In the genomic region with DNA sequence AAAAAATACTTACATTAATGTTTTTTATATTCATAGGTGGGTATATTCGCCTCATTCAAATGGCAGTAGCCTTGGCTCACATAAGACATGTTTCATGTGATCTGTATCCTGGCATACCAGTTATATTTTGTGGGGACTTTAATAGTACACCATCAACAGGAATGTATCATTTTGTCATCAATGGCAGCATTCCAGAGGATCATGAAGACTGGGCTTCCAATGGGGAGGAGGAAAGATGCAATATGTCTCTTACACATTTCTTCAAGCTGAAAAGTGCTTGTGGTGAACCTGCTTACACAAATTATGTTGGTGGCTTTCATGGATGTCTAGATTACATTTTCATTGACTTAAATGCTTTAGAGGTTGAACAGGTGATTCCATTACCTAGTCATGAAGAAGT, we compare ENCODE assay signal across 14 cellular contexts. TPM values are rescaled to one million over a fixed set of nuclear protein-coding genes. Genes with fewer than 3 reads are reported as not detected.
DNase-seq lines count a peak whose midpoint lies in the region; ATAC-seq and TF ChIP-seq lines count a peak whose summit lies in the region.
"Had no signal": no experiment of that assay in that cellular context is flagged by ENCODE, and none has a peak within 500 bp of the region (broad histone marks: within the 10 kb centered on the region; RNA-seq: fewer than 3 reads in every experiment).

No MANE protein-coding gene starts in this region.

- H3K4me3 Mint-ChIP-seq in activated CD8-positive, alpha-beta memory T cell treated with anti-CD3 and anti-CD28 coated beads, Interleukin-2, amount 10 ng/mL, durations not matched to agents 7 days and 5 days, result peak overlapping the region; percentile 58
- no peak overlapping the region for H3K4me3 Mint-ChIP-seq in progenitor cell of endocrine pancreas (ENCODE audit: low read depth)
- no peak overlapping the region for H3K4me3 Mint-ChIP-seq in neural progenitor cell

- H3K4me3 ChIP-seq in OCI-LY1 (ENCODE audit: low read depth, low read length, poor library complexity, severe bottlenecking) (peak overlapping the region; percentile 75), choroid plexus epithelial cell (ENCODE audit: low read depth, low read length) (no peak overlapping the region), neural progenitor cell (no peak overlapping the region)
- H3K4me3 ChIP-seq: colonic mucosa, mucosa of descending colon, skin epidermis had no signal

- peaks cover 64% of the 10 kb centered on the region for H3K36me3 ChIP-seq in OCI-LY1 (ENCODE audit: insufficient read depth, low read length)
- H3K36me3 ChIP-seq in neural progenitor cell, result no peaks in the 10 kb centered on the region
- H3K36me3 ChIP-seq: colonic mucosa had no signal

- H3K9me3 ChIP-seq in OCI-LY1 (ENCODE audit: low read length) (no peaks in the 10 kb centered on the region), neural progenitor cell (ENCODE audit: low read depth) (no peaks in the 10 kb centered on the region)
- H3K9me3 ChIP-seq: colonic mucosa, mucosa of descending colon had no signal

- H3K27ac Mint-ChIP-seq in activated CD8-positive, alpha-beta memory T cell treated with anti-CD3 and anti-CD28 coated beads, Interleukin-2, amount 10 ng/mL, durations not matched to agents 7 days and 5 days, result peak overlapping the region; percentile 61
- H3K27ac Mint-ChIP-seq in progenitor cell of endocrine pancreas (peak overlapping the region; percentile 49), neural progenitor cell (no peak overlapping the region)

- H3K4me2 ChIP-seq in OCI-LY1 (ENCODE audit: low read length), result peak overlapping the region; percentile 76
- no peak overlapping the region for H3K4me2 ChIP-seq in neural progenitor cell

- DNase-seq in activated CD8-positive, alpha-beta memory T cell treated with anti-CD3 and anti-CD28 coated beads, Interleukin-2, amount 10 ng/mL, durations not matched to agents 7 days and 5 days, result no peak
- no peak for DNase-seq in activated CD8-positive, alpha-beta memory T cell treated with anti-CD3 and anti-CD28 coated beads, Interleukin-2, amount 50 U/mL, for 4 hours
- DNase-seq in choroid plexus epithelial cell (ENCODE audit: low read depth) (peak; percentile 57), progenitor cell of endocrine pancreas (ENCODE audit: low spot score, unreplicated experiment) (no peak), NCI-H526 treated with DMSO at 0.1 percent for 48 hours (lab: John Stamatoyannopoulos, UW) (no peak), neural progenitor cell (ENCODE audit: low spot score) (no peak)
- DNase-seq: activated CD8-positive, alpha-beta memory T cell treated with anti-CD3 and anti-CD28 coated beads, Interleukin-2, amount 50 U/mL, for 48 hours; AML-193; colonic mucosa; mucosa of descending colon; MV-4-11 had no signal

- no peak overlapping the region for H2AFZ ChIP-seq in OCI-LY1 (ENCODE audit: low read length)
- H2AFZ ChIP-seq in neural progenitor cell (replicated peaks), result no peak overlapping the region

- no peaks in the 10 kb centered on the region for H3K9me2 ChIP-seq in OCI-LY1 (ENCODE audit: low read depth, low read length)

- H3K36me3 Mint-ChIP-seq in activated CD8-positive, alpha-beta memory T cell treated with anti-CD3 and anti-CD28 coated beads, Interleukin-2, amount 10 ng/mL, durations not matched to agents 7 days and 5 days, result peaks cover 47% of the 10 kb centered on the region
- H3K36me3 Mint-ChIP-seq in progenitor cell of endocrine pancreas (ENCODE audit: insufficient read depth) (peaks cover 10% of the 10 kb centered on the region), neural progenitor cell (peaks cover 15% of the 10 kb centered on the region)

- H3K9me3 Mint-ChIP-seq in activated CD8-positive, alpha-beta memory T cell treated with anti-CD3 and anti-CD28 coated beads, Interleukin-2, amount 10 ng/mL, durations not matched to agents 7 days and 5 days (ENCODE audit: low read depth), result no peaks in the 10 kb centered on the region
- H3K9me3 Mint-ChIP-seq in progenitor cell of endocrine pancreas (ENCODE audit: low read depth), result no peaks in the 10 kb centered on the region
- no peaks in the 10 kb centered on the region for H3K9me3 Mint-ChIP-seq in neural progenitor cell

- H4K20me1 ChIP-seq in OCI-LY1 (ENCODE audit: insufficient read depth, low read length) (no peaks in the 10 kb centered on the region), neural progenitor cell (ENCODE audit: low read depth) (peaks cover 15% of the 10 kb centered on the region)

- H3F3A ChIP-seq in OCI-LY1 (ENCODE audit: insufficient read depth, low read length) (no peaks in the 10 kb centered on the region; the same call in 1 of the 2 replicates), neural progenitor cell (ENCODE audit: low read depth) (peaks cover 7% of the 10 kb centered on the region)

- CTCF ChIA-PET in activated CD8-positive, alpha-beta memory T cell treated with anti-CD3 and anti-CD28 coated beads, Interleukin-2, amount 10 ng/mL, durations not matched to agents 7 days and 5 days (lab: Charles Lee), result no interaction called here

- H3K9ac ChIP-seq in OCI-LY1 (ENCODE audit: low read length) (no peak overlapping the region), neural progenitor cell (no peak overlapping the region)

- TF ChIP-seq CTCF in OCI-LY1 (IDR thresholded peaks at IDR 0.05; ENCODE audit: low read length) (no peak), choroid plexus epithelial cell (conservative IDR thresholded peaks at IDR 0.05; ENCODE audit: low read depth, low read length) (no peak), progenitor cell of endocrine pancreas (IDR thresholded peaks at IDR 0.05; ENCODE audit: unreplicated experiment) (no peak), neural progenitor cell (IDR thresholded peaks at IDR 0.05) (no peak)

- H3K79me2 ChIP-seq in OCI-LY1 (ENCODE audit: insufficient read depth, low read length), result peaks cover 60% of the 10 kb centered on the region
- peaks cover 15% of the 10 kb centered on the region for H3K79me2 ChIP-seq in neural progenitor cell (ENCODE audit: low read depth)

- no peak overlapping the region for H3K27ac ChIP-seq in OCI-LY1 (ENCODE audit: low read depth, low read length, poor library complexity, severe bottlenecking)
- no peak overlapping the region for H3K27ac ChIP-seq in neural progenitor cell
- H3K27ac ChIP-seq: colonic mucosa, skin epidermis had no signal

- H3K4me1 ChIP-seq in OCI-LY1 (ENCODE audit: insufficient read depth, low read length, severe bottlenecking) (peaks cover 43% of the 10 kb centered on the region), neural progenitor cell (peaks cover 10% of the 10 kb centered on the region)

- peaks cover 47% of the 10 kb centered on the region for H3K4me1 Mint-ChIP-seq in activated CD8-positive, alpha-beta memory T cell treated with anti-CD3 and anti-CD28 coated beads, Interleukin-2, amount 10 ng/mL, durations not matched to agents 7 days and 5 days
- H3K4me1 Mint-ChIP-seq in progenitor cell of endocrine pancreas (ENCODE audit: low read depth) (peaks cover 14% of the 10 kb centered on the region), neural progenitor cell (peaks cover 18% of the 10 kb centered on the region)

- no peaks in the 10 kb centered on the region for H3K27me3 ChIP-seq in OCI-LY1 (ENCODE audit: insufficient read depth, low read length)
- H3K27me3 ChIP-seq in neural progenitor cell, result no peaks in the 10 kb centered on the region
- H3K27me3 ChIP-seq: colonic mucosa had no signal

- ATAC-seq in activated CD8-positive, alpha-beta memory T cell treated with anti-CD3 and anti-CD28 coated beads, Interleukin-2, amount 10 ng/mL, durations not matched to agents 7 days and 5 days, result no peak
- ATAC-seq in GM19455 (IDR thresholded peaks at IDR 0.05; ENCODE audit: unreplicated experiment), result no peak
- ATAC-seq: mucosa of descending colon had no signal

- no peaks in the 10 kb centered on the region for H3K27me3 Mint-ChIP-seq in activated CD8-positive, alpha-beta memory T cell treated with anti-CD3 and anti-CD28 coated beads, Interleukin-2, amount 10 ng/mL, durations not matched to agents 7 days and 5 days
- no peaks in the 10 kb centered on the region for H3K27me3 Mint-ChIP-seq in progenitor cell of endocrine pancreas
- H3K27me3 Mint-ChIP-seq in neural progenitor cell (ENCODE audit: insufficient read depth, low read depth), result no peaks in the 10 kb centered on the region

RNA-seq across cellular contexts. Expression of a gene that starts 3.5 kb away (rescaled TPM):
- 10 to 100 TPM; 30.3 to 36.5 TPM for total RNA-seq in activated CD8-positive, alpha-beta memory T cell treated with anti-CD3 and anti-CD28 coated beads, Interleukin-2, amount 10 ng/mL, durations not matched to agents 7 days and 5 days
- 14.5 and 15.4 TPM in 2 replicates for total RNA-seq in progenitor cell of endocrine pancreas
- 8.6 and 11.3 TPM in 2 replicates for total RNA-seq in neural progenitor cell (ENCODE audit: low replicate concordance)

RNA-seq across cellular contexts. Expression of a gene that starts 15.4 kb away (rescaled TPM):
- under 1 TPM in 1 of 2 experiments, not detected in 1; 0.06 TPM for total RNA-seq in activated CD8-positive, alpha-beta memory T cell treated with anti-CD3 and anti-CD28 coated beads, Interleukin-2, amount 10 ng/mL, durations not matched to agents 7 days and 5 days
- total RNA-seq in progenitor cell of endocrine pancreas (1.1 and 1.2 TPM in 2 replicates), neural progenitor cell (ENCODE audit: low replicate concordance) (0.02 and 0.03 TPM in 2 replicates)

RNA-seq across cellular contexts. Expression of a gene that starts 37.6 kb away (rescaled TPM):
- 10 to 100 TPM; 51.3 to 61.6 TPM for total RNA-seq in activated CD8-positive, alpha-beta memory T cell treated with anti-CD3 and anti-CD28 coated beads, Interleukin-2, amount 10 ng/mL, durations not matched to agents 7 days and 5 days
- total RNA-seq in progenitor cell of endocrine pancreas (133 and 134 TPM in 2 replicates), neural progenitor cell (ENCODE audit: low replicate concordance) (102 and 138 TPM in 2 replicates)
